18 cellular contexts compared by ENCODE assay signal in the genomic region with DNA sequence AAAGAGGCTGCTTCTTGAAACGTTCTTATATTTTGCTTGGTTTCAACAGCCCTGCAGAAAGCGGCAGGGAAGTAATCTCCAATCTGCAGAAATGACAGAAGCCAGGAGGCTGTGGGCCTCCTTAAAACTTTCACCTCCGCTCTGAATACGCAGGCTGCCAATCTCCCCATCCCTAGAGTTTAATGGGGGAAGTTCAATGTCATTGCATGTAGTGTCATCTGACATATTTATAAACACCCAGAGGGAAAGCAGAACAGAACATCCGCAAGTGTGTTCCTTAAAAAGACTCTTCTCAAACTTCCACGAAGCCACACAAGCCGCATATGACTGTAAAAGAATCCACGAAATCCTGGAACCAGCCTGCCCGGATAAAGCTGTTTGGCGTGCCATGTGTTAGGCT.
DNase-seq lines count a peak whose midpoint lies in the region; ATAC-seq and TF ChIP-seq lines count a peak whose summit lies in the region.
"Had no signal": no experiment of that assay in that cellular context is flagged by ENCODE, and none has a peak within 500 bp of the region (broad histone marks: within the 10 kb centered on the region; RNA-seq: fewer than 3 reads in every experiment).

No MANE protein-coding gene starts in this region.

- no peak overlapping the region for H3K9ac ChIP-seq in stomach smooth muscle (ENCODE audit: low read length in 2 of 2)

- no peaks in the 10 kb centered on the region for H3K4me1 ChIP-seq in right atrium auricular region
- peaks cover 7% of the 10 kb centered on the region for H3K4me1 ChIP-seq in stomach smooth muscle (ENCODE audit: control insufficient read depth, insufficient read depth, low read length)
- H3K4me1 ChIP-seq: vagina had no signal

- no peak for TF ChIP-seq CTCF in right atrium auricular region (IDR thresholded peaks at IDR 0.05)

- ATAC-seq in Right ventricle myocardium inferior (peak; percentile 44), GM21423 (IDR thresholded peaks at IDR 0.05; ENCODE audit: unreplicated experiment) (no peak), HG03521 (IDR thresholded peaks at IDR 0.05; ENCODE audit: unreplicated experiment) (no peak)

- H3K9me3 ChIP-seq in right atrium auricular region (no peaks in the 10 kb centered on the region), stomach smooth muscle (ENCODE audit: control insufficient read depth in 2 of 2, low read length in 2 of 2) (no peaks in the 10 kb centered on the region)
- H3K9me3 ChIP-seq: vagina had no signal

- DNase-seq in Right ventricle myocardium inferior (ENCODE audit: missing footprints) = no peak
- no peak for DNase-seq in right atrium auricular region (ENCODE audit: low spot score)
- peak; percentile 7 for DNase-seq in SIG-M5 (lab: John Stamatoyannopoulos, UW)
- DNase-seq in medulla oblongata (ENCODE audit: extremely low spot score) = peak; percentile 49
- DNase-seq in activated naive CD4-positive, alpha-beta T cell treated with Interleukin-2 at 50 U/mL for 16 hours = no peak
- DNase-seq: 8988T; activated naive CD8-positive, alpha-beta T cell treated with anti-CD3 and anti-CD28 coated beads, Interleukin-2, amount 10 ng/mL, durations not matched to agents 7 days and 5 days; AML-193; COR-L47; H9; NCI-H1436 treated with DMSO at 0.1 percent for 48 hours; NCI-H526; OCI-M1; T1000 had no signal

- no peak overlapping the region for H3K4me3 ChIP-seq in right atrium auricular region
- H3K4me3 ChIP-seq in stomach smooth muscle (ENCODE audit: low read length in 2 of 2) = no peak overlapping the region
- H3K4me3 ChIP-seq: vagina had no signal

- H3K27me3 ChIP-seq in right atrium auricular region = no peaks in the 10 kb centered on the region
- H3K27me3 ChIP-seq in stomach smooth muscle (ENCODE audit: control insufficient read depth in 1 of 2, insufficient read depth in 2 of 2, low read length in 2 of 2) = no peaks in the 10 kb centered on the region
- H3K27me3 ChIP-seq: vagina had no signal

- intact Hi-C loops in Right ventricle myocardium inferior (cut with DNase I) = no loop called here

- H3K36me3 ChIP-seq in right atrium auricular region = no peaks in the 10 kb centered on the region
- no peaks in the 10 kb centered on the region for H3K36me3 ChIP-seq in stomach smooth muscle (ENCODE audit: control insufficient read depth in 2 of 2, insufficient read depth in 2 of 2, low read length in 2 of 2)
- H3K36me3 ChIP-seq: vagina had no signal

- no peak overlapping the region for H3K27ac ChIP-seq in right atrium auricular region
- peak overlapping the region; percentile 46 for H3K27ac ChIP-seq in stomach smooth muscle (ENCODE audit: low read length)
- H3K27ac ChIP-seq: vagina had no signal

Comparison
In these comparisons a context has a peak if more than half of its experiments do, and no peak if none do; other contexts are left out.
1. DNase-seq: peak in SIG-M5 (single experiment) and medulla oblongata (single experiment); none in Right ventricle myocardium inferior (single experiment), right atrium auricular region (single experiment) and activated naive CD4-positive, alpha-beta T cell treated with Interleukin-2 at 50 U/mL for 16 hours (single experiment).